In the genomic region with DNA sequence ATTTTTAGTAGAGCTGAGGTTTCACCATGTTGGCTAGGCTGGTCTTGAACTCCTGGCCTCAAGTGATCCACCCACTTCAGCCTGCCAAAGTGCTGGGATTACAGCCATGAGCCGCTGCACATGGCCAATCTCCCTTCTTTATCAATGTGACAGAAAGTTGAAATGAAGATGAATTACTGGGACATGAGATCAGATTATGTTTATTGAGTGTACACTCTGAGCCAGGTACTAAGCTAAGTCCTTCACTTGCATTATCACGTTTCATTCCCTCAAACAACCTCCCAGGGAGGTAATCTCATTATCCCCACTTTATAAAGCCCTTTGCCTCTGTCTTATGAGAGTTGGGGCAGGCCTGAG, we compare ENCODE assay signal across 1 cellular context.
TF ChIP-seq lines count a peak whose summit lies in the region.

No MANE protein-coding gene starts in this region.

TF ChIP-seq in K562, 482 proteins besides CTCF, POLR2A, EP300 and RAD21 (continued from another document):
- TF ChIP-seq, protein P1, sequence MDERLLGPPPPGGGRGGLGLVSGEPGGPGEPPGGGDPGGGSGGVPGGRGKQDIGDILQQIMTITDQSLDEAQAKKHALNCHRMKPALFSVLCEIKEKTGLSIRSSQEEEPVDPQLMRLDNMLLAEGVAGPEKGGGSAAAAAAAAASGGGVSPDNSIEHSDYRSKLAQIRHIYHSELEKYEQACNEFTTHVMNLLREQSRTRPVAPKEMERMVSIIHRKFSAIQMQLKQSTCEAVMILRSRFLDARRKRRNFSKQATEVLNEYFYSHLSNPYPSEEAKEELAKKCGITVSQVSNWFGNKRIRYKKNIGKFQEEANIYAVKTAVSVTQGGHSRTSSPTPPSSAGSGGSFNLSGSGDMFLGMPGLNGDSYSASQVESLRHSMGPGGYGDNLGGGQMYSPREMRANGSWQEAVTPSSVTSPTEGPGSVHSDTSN (CRISPR knock-in tag; IDR thresholded peaks at IDR 0.05; ENCODE audit: low read depth) = no peak
- TF ChIP-seq, protein P1 (tag; conservative IDR thresholded peaks at IDR 0.05; ENCODE audit: low read depth) = peak; percentile 64
- TF ChIP-seq ZNF75A (CRISPR knock-in tag; IDR thresholded peaks at IDR 0.05) (no peak), GATA2 (CRISPR knock-in tag; IDR thresholded peaks at IDR 0.05) (peak; percentile 54; the same call in 1 of the 2 replicates), ADNP (tag; IDR thresholded peaks at IDR 0.05) (0 out of 2 replicates have a peak, but pooled peaks have one; percentile 45)
